Comparison of ENCODE assay signal across 1 cellular context in the genomic region with DNA sequence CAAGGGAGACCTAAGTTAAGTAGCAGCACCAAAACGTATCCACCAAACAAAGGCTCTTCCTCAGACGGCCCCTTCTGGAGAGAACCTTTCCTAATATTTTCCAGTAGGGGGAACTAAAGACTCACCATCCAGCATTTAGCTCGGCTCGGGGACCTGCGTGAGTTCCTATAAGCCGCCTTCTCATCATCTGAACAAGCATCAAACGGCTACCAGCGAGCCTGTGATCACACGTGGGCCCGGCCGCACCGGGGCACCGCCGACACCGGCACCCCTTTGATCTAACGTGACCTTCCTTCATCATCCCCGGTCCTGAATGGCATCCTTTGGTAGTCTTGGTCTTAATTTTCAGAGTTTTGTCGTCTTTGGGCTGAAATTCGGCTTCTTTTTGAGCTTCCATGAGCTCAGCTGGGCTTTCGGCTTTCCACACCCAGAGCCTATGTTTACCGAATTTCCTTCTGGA.
TF ChIP-seq lines count a peak whose summit lies in the region.

No MANE protein-coding gene starts in this region.

TF ChIP-seq in GM12878, 131 proteins besides CTCF, POLR2A, EP300 and RAD21 (continued from another document):
- TF ChIP-seq, protein P1, sequence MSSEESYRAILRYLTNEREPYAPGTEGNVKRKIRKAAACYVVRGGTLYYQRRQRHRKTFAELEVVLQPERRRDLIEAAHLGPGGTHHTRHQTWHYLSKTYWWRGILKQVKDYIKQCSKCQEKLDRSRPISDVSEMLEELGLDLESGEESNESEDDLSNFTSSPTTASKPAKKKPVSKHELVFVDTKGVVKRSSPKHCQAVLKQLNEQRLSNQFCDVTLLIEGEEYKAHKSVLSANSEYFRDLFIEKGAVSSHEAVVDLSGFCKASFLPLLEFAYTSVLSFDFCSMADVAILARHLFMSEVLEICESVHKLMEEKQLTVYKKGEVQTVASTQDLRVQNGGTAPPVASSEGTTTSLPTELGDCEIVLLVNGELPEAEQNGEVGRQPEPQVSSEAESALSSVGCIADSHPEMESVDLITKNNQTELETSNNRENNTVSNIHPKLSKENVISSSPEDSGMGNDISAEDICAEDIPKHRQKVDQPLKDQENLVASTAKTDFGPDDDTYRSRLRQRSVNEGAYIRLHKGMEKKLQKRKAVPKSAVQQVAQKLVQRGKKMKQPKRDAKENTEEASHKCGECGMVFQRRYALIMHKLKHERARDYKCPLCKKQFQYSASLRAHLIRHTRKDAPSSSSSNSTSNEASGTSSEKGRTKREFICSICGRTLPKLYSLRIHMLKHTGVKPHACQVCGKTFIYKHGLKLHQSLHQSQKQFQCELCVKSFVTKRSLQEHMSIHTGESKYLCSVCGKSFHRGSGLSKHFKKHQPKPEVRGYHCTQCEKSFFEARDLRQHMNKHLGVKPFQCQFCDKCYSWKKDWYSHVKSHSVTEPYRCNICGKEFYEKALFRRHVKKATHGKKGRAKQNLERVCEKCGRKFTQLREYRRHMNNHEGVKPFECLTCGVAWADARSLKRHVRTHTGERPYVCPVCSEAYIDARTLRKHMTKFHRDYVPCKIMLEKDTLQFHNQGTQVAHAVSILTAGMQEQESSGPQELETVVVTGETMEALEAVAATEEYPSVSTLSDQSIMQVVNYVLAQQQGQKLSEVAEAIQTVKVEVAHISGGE (CRISPR knock-in tag; IDR thresholded peaks at IDR 0.05): no peak
- 0 out of 2 replicates have a peak, but pooled peaks have one; percentile 31 for TF ChIP-seq SMC3 (IDR thresholded peaks at IDR 0.05; ENCODE audit: borderline replicate concordance, low read length)
- no peak for TF ChIP-seq MYB (IDR thresholded peaks at IDR 0.05; ENCODE audit: borderline replicate concordance, low read depth, low read length)
